In the genomic region with DNA sequence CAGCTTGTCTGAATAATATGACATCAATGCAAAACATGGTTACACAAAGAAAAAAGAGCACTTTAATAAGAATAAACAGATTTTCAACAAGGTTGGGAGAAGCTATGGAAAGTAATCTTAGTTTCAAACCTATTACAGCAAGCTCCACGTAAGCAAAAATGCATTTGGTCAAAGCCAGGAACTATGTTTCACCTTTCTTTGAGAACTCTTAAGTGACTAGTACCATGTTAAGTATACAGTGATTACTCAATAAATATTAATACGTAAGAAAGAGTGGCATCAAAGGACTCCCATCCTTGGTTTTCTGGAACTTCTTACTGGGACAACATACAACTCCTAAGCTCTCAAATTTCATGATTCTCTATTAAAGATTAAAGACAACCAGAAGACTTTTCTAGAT, we compare ENCODE assay signal across 23 cellular contexts.
"Had no signal": no experiment of that assay in that cellular context is flagged by ENCODE, and none has a peak within 500 bp of the region (broad histone marks: within the 10 kb centered on the region; RNA-seq: fewer than 3 reads in every experiment).

No MANE protein-coding gene starts in this region.

- H3K4me3 ChIP-seq: colonic mucosa, coronary artery, dorsolateral prefrontal cortex, esophagus muscularis mucosa, esophagus squamous epithelium, gastrocnemius medialis, gastroesophageal sphincter, heart left ventricle had no signal

- H3K4me3 Mint-ChIP-seq: dendritic cell treated with granulocyte-macrophage colony-stimulating factor and Interleukin-4, amounts not matched to agents 40 ng/mL and 50 ng/mL, for 4 days; effector memory CD8-positive, alpha-beta T cell; endodermal cell had no signal

- H3K27ac ChIP-seq: colonic mucosa, coronary artery, dorsolateral prefrontal cortex, epithelial cell of prostate, esophagus muscularis mucosa, esophagus squamous epithelium, foreskin keratinocyte, gastrocnemius medialis, gastroesophageal sphincter, heart left ventricle had no signal

- ATAC-seq: effector memory CD8-positive, alpha-beta T cell; esophagus mucosa; foreskin keratinocyte; gastrocnemius medialis; gastroesophageal sphincter; heart left ventricle had no signal

- H3K9me3 Mint-ChIP-seq: endodermal cell had no signal

- H3K27ac Mint-ChIP-seq: dendritic cell treated with granulocyte-macrophage colony-stimulating factor and Interleukin-4, amounts not matched to agents 40 ng/mL and 50 ng/mL, for 4 days; effector memory CD8-positive, alpha-beta T cell; endodermal cell had no signal

- H3K4me1 Mint-ChIP-seq: endodermal cell had no signal

- DNase-seq: colonic mucosa; cortex of kidney; dermis blood vessel endothelial cell; dorsolateral prefrontal cortex; effector CD4-positive, alpha-beta T cell; effector CD8-positive, alpha-beta T cell; effector memory CD4-positive, alpha-beta T cell; effector memory CD8-positive, alpha-beta T cell; endodermal cell; erythroblast; esophagus squamous epithelium; foreskin fibroblast; foreskin keratinocyte; gastrocnemius medialis; glutamatergic neuron; head of caudate nucleus; heart left ventricle had no signal

- H3K4me1 ChIP-seq: colonic mucosa, esophagus squamous epithelium, foreskin keratinocyte, gastrocnemius medialis had no signal

- H3K27me3 Mint-ChIP-seq: dendritic cell treated with granulocyte-macrophage colony-stimulating factor and Interleukin-4, amounts not matched to agents 40 ng/mL and 50 ng/mL, for 4 days; effector memory CD8-positive, alpha-beta T cell had no signal

- H3K27me3 ChIP-seq: colonic mucosa, dorsolateral prefrontal cortex, esophagus muscularis mucosa, esophagus squamous epithelium, foreskin keratinocyte, gastrocnemius medialis, gastroesophageal sphincter, heart left ventricle had no signal

- H3K36me3 ChIP-seq: colonic mucosa, esophagus squamous epithelium had no signal

- H3K9me3 ChIP-seq: colonic mucosa, esophagus muscularis mucosa, esophagus squamous epithelium, gastrocnemius medialis, gastroesophageal sphincter, heart left ventricle had no signal
